ENCODE assay signal across 22 cellular contexts in genomic region chr19:41906916-41907680, GRCh38. TPM values are rescaled to one million over a fixed set of nuclear protein-coding genes. Genes with fewer than 3 reads are reported as not detected.
DNase-seq lines count a peak whose midpoint lies in the region; ATAC-seq, FAIRE-seq and TF ChIP-seq lines count a peak whose summit lies in the region.
"Had no signal": no experiment of that assay in that cellular context is flagged by ENCODE, and none has a peak within 500 bp of the region (broad histone marks: within the 10 kb centered on the region; RNA-seq: fewer than 3 reads in every experiment).

No MANE protein-coding gene starts in this region.

- no peak for ATAC-seq in activated naive CD4-positive, alpha-beta T cell treated with anti-CD3 and anti-CD28 coated beads, Interleukin-2, amount 50 U/mL, for 72 hours
- ATAC-seq in K562, result no peak
- ATAC-seq in GM18873 (IDR thresholded peaks at IDR 0.05; ENCODE audit: low FRiP score, unreplicated experiment), result no peak
- ATAC-seq in HG03342 (IDR thresholded peaks at IDR 0.05; ENCODE audit: unreplicated experiment), result no peak
- ATAC-seq: body of pancreas had no signal

- H3K27ac ChIP-seq in PC-9 (no peak overlapping the region), K562 (ENCODE audit: extremely low read depth, low read depth, low read length) (no peak overlapping the region)
- H3K27ac ChIP-seq: body of pancreas, KMS-11, sigmoid colon, thoracic aorta had no signal

- no peak for TF ChIP-seq EP300 in K562 (IDR thresholded peaks at IDR 0.05; ENCODE audit: low read length)

- 71% methylated on average over 15 of the region's 21 CpGs for WGBS in K562 (ENCODE audit: insufficient coverage, low coverage, missing lambda C conversion rate)

- H3K4me1 Mint-ChIP-seq in progenitor cell of endocrine pancreas (ENCODE audit: low read depth), result peaks cover 23% of the 10 kb centered on the region

- H3K4me3 Mint-ChIP-seq in progenitor cell of endocrine pancreas (ENCODE audit: low read depth), result no peak overlapping the region
- H3K4me3 Mint-ChIP-seq: activated naive CD4-positive, alpha-beta T cell treated with anti-CD3 and anti-CD28 coated beads, Interleukin-2, amount 50 U/mL, for 24 hours; CD14-positive monocyte had no signal

- H3K9me3 ChIP-seq in PC-9 (ENCODE audit: insufficient read depth, low read depth) (no peaks in the 10 kb centered on the region), K562 (replicated peaks; ENCODE audit: control insufficient read depth, insufficient read depth, low read depth, low read length) (no peaks in the 10 kb centered on the region)
- H3K9me3 ChIP-seq: body of pancreas, sigmoid colon, thoracic aorta had no signal

- no peak for TF ChIP-seq RAD21 in K562 (CRISPR knock-in tag; conservative IDR thresholded peaks at IDR 0.05 in 1 of 2, IDR thresholded peaks at IDR 0.05 in 1 of 2)

- H4K20me1 ChIP-seq in PC-9 (ENCODE audit: insufficient read depth), result peaks cover 37% of the 10 kb centered on the region
- peaks cover 17% of the 10 kb centered on the region; the same call in 1 of the 2 replicates for H4K20me1 ChIP-seq in K562 (replicated peaks; ENCODE audit: control insufficient read depth, insufficient read depth, low read length)

- 0 out of 4 replicates have a peak overlapping the region, but pooled peaks of 1 of the 2 experiments have one; percentile 35 for H3K9ac ChIP-seq in K562 (ENCODE audit: insufficient read depth in 1 of 2, low read depth in 2 of 2, low read length in 2 of 2)
- H3K9ac ChIP-seq: KMS-11, parathyroid adenoma had no signal

- CTCF ChIA-PET in PC-9 (lab: Charles Lee), result no interaction called here
- CTCF ChIA-PET in K562 (lab: Yijun Ruan, JAX; ENCODE audit: low intra/inter-chr PET ratio), result no interaction called here

- peak overlapping the region; percentile 61 to 82 for H3K27ac Mint-ChIP-seq in activated naive CD4-positive, alpha-beta T cell treated with anti-CD3 and anti-CD28 coated beads, Interleukin-2, amount 50 U/mL, for 72 hours
- peak overlapping the region; percentile 78 for H3K27ac Mint-ChIP-seq in progenitor cell of endocrine pancreas
- H3K27ac Mint-ChIP-seq: activated naive CD4-positive, alpha-beta T cell treated with anti-CD3 and anti-CD28 coated beads, Interleukin-2, amount 50 U/mL, for 24 hours had no signal

- no peak for TF ChIP-seq POLR2A in K562 (conservative IDR thresholded peaks at IDR 0.05)

- H3K9me3 Mint-ChIP-seq in activated naive CD4-positive, alpha-beta T cell treated with anti-CD3 and anti-CD28 coated beads, Interleukin-2, amount 50 U/mL, for 72 hours, result no peaks in the 10 kb centered on the region
- no peaks in the 10 kb centered on the region for H3K9me3 Mint-ChIP-seq in progenitor cell of endocrine pancreas (ENCODE audit: low read depth)
- H3K9me3 Mint-ChIP-seq: activated naive CD4-positive, alpha-beta T cell treated with anti-CD3 and anti-CD28 coated beads, Interleukin-2, amount 50 U/mL, for 24 hours had no signal

- H3K27me3 Mint-ChIP-seq in progenitor cell of endocrine pancreas, result peaks cover 26% of the 10 kb centered on the region
- H3K27me3 Mint-ChIP-seq: activated naive CD4-positive, alpha-beta T cell treated with anti-CD3 and anti-CD28 coated beads, Interleukin-2, amount 50 U/mL, for 24 hours had no signal

- peaks cover 21% of the 10 kb centered on the region; the same call in 1 of the 2 replicates for H3F3A ChIP-seq in PC-9 (ENCODE audit: insufficient read depth, low read depth)

- H3K36me3 Mint-ChIP-seq in activated naive CD4-positive, alpha-beta T cell treated with anti-CD3 and anti-CD28 coated beads, Interleukin-2, amount 50 U/mL, for 72 hours, result peaks cover 4 to 20% of the 10 kb centered on the region in 2 donors
- H3K36me3 Mint-ChIP-seq in progenitor cell of endocrine pancreas (ENCODE audit: insufficient read depth), result peaks cover 28% of the 10 kb centered on the region

- no peaks in the 10 kb centered on the region for H3K79me2 ChIP-seq in PC-9 (ENCODE audit: low read depth)
- no peaks in the 10 kb centered on the region for H3K79me2 ChIP-seq in K562 (ENCODE audit: control insufficient read depth, insufficient read depth, low read length)

- in situ Hi-C loops in K562 (cut with MboI), result no loop called here

- H3K36me3 ChIP-seq in PC-9 (ENCODE audit: low read depth) (no peaks in the 10 kb centered on the region), K562 (ENCODE audit: control insufficient read depth, insufficient read depth, low read length) (peaks cover 49% of the 10 kb centered on the region; the same call in 2 of the 3 replicates)

- H2AFZ ChIP-seq in PC-9 (no peak overlapping the region), K562 (ENCODE audit: low read depth, low read length) (no peak overlapping the region)
- H2AFZ ChIP-seq: parathyroid adenoma had no signal

- H3K9me1 ChIP-seq in K562 (ENCODE audit: control insufficient read depth, insufficient read depth, low read length), result peaks cover 4% of the 10 kb centered on the region

- no peak for DNase-seq in activated naive CD4-positive, alpha-beta T cell treated with anti-CD3 and anti-CD28 coated beads, Interleukin-2, amount 50 U/mL, for 72 hours (ENCODE audit: low spot score in 2 of 2)
- DNase-seq in activated naive CD4-positive, alpha-beta T cell (lab: John Stamatoyannopoulos, UW), result no peak
- no peak for DNase-seq in PC-9
- DNase-seq in K562 (ENCODE audit: extremely low read depth in 1 of 4, low spot score in 3 of 4), result no peak
- DNase-seq in progenitor cell of endocrine pancreas (ENCODE audit: low spot score, unreplicated experiment), result no peak
- DNase-seq in NCI-H1930 (lab: John Stamatoyannopoulos, UW), result no peak
- DNase-seq: body of pancreas; DMS53; effector memory CD4-positive, alpha-beta T cell; MV-4-11; NCI-H187; NCI-H345; sigmoid colon had no signal

- FAIRE-seq in K562 (lab: Jason Lieb, UNC), result no peak
- FAIRE-seq: H1, TTC549 had no signal

- BruUV-seq in PC-9 (replicated peaks; lab: Mats Ljungman, UMichigan) (TSS peak; percentile 7), K562 (replicated peaks; lab: Mats Ljungman, UMichigan) (no TSS peak)

- peaks cover 19% of the 10 kb centered on the region for H3K4me1 ChIP-seq in PC-9 (replicated peaks; ENCODE audit: insufficient read depth)
- H3K4me1 ChIP-seq in K562 (replicated peaks in 1 of 2; ENCODE audit: control insufficient read depth in 2 of 2, insufficient read depth in 2 of 2, low read length in 2 of 2), result peaks cover 0 to 22% of the 10 kb centered on the region in 2 experiments; a peak in 2 of 5 replicates
- H3K4me1 ChIP-seq: sigmoid colon had no signal

- TF ChIP-seq CTCF in PC-9 (conservative IDR thresholded peaks at IDR 0.05) (no peak), K562 (IDR thresholded peaks at IDR 0.05 in 2 of 3, conservative IDR thresholded peaks at IDR 0.05 in 1 of 3; ENCODE audit: insufficient read depth in 2 of 3, low read depth in 1 of 3, low read length in 3 of 3) (no peak), progenitor cell of endocrine pancreas (IDR thresholded peaks at IDR 0.05; ENCODE audit: unreplicated experiment) (no peak)

- H3K4me2 ChIP-seq in PC-9 (no peak overlapping the region), K562 (ENCODE audit: insufficient read depth, low read length) (no peak overlapping the region)
- H3K4me2 ChIP-seq: KMS-11 had no signal

- H3K4me3 ChIP-seq in PC-9 (no peak overlapping the region), K562 (no peak overlapping the region)
- H3K4me3 ChIP-seq: body of pancreas, sigmoid colon, thoracic aorta had no signal

- no peaks in the 10 kb centered on the region for H3K9me2 ChIP-seq in PC-9 (ENCODE audit: insufficient read depth)

- POLR2A ChIA-PET in PC-9 (lab: Charles Lee; ENCODE audit: unreplicated experiment) (no interaction called here), K562 (lab: Yijun Ruan, JAX) (interaction anchor here (2.6 kb wide), 1 partner anchor 21 kb away, joined by 9 read pairs; no protein-coding TSS in a partner anchor)

- H3K27me3 ChIP-seq in PC-9 (ENCODE audit: insufficient read depth, low read depth) (peaks cover 8% of the 10 kb centered on the region), K562 (ENCODE audit: control insufficient read depth in 2 of 2, insufficient read depth in 2 of 2, low read length in 2 of 2) (peaks cover 6 to 20% of the 10 kb centered on the region in 2 experiments)
- H3K27me3 ChIP-seq: body of pancreas had no signal

- intact Hi-C loops in PC-9 (cut with micrococcal nuclease; ENCODE audit: unreplicated experiment), result no loop called here
- intact Hi-C loops in K562 (cut with micrococcal nuclease), result no loop called here

RNA-seq across cellular contexts. Expression of gene ERFL, which starts 21.2 kb away (rescaled TPM):
- 1 to 10 TPM; 1.7 to 2.9 TPM for total RNA-seq in activated naive CD4-positive, alpha-beta T cell treated with anti-CD3 and anti-CD28 coated beads, Interleukin-2, amount 50 U/mL, for 72 hours
- total RNA-seq in PC-9 (2021), result 0.65 and 0.98 TPM in 2 replicates
- 0.63 and 1.7 TPM in 2 replicates for total RNA-seq in K562 (2011; cell fraction: chromatin; rRNA removed; ENCODE audit: low replicate concordance)
- total RNA-seq in K562 (2011; cell fraction: nucleolus; rRNA removed), result 0.79 and 1.3 TPM in 2 replicates
- 0.73 and 1.1 TPM in 2 replicates for total RNA-seq in K562 (2011; cell fraction: nucleoplasm; rRNA removed)
- total RNA-seq in K562 (2014; rRNA removed), result 0.16 and 0.32 TPM in 2 replicates
- total RNA-seq in K562 (2014; rRNA removed; fragmentation: Illumina TruSeq; extraction: Trizol), result 0.10 TPM in 1 of 2 replicates, not detected in the other
- total RNA-seq in K562 (2015; rRNA removed; fragmentation: Illumina TruSeq; extraction: Trizol), result 0.11 TPM in 1 of 2 replicates, not detected in the other
- total RNA-seq in K562 (2021), result 0.67 and 0.75 TPM in 2 replicates
- polyA plus RNA-seq in K562 (2011; rRNA removed), result 0.07 and 0.32 TPM in 2 replicates
- 0.22 and 0.25 TPM in 2 replicates for polyA plus RNA-seq in K562 (2011; cell fraction: cytosol; rRNA removed)
- 2.9 and 3.3 TPM in 2 replicates for polyA plus RNA-seq in K562 (2011; cell fraction: nucleus; rRNA removed)
- 0.76 and 0.94 TPM in 2 replicates for polyA plus RNA-seq in K562 (2012)
- polyA plus RNA-seq in K562 (2014; fragmentation: Illumina TruSeq; extraction: Trizol), result 0.31 and 0.50 TPM in 2 replicates
- not detected for polyA plus RNA-seq in K562 (2014; fragmentation: Nextera tagmentation; extraction: Ambion mirVana)
- 0.31 and 0.33 TPM in 2 replicates for polyA plus RNA-seq in K562 (2014; rRNA removed)
- polyA minus RNA-seq in K562 (2011; rRNA and poly(A)+ RNA removed), result not detected in 2 replicates
- not detected in 2 replicates for polyA minus RNA-seq in K562 (2011; cell fraction: cytosol; rRNA and poly(A)+ RNA removed)
- polyA minus RNA-seq in K562 (2011; cell fraction: nucleus; rRNA and poly(A)+ RNA removed), result 0.40 and 0.67 TPM in 2 replicates
- 0.84 and 1.2 TPM in 2 replicates for total RNA-seq in progenitor cell of endocrine pancreas
- total RNA-seq: body of pancreas, H1, sigmoid colon had no signal
- polyA plus RNA-seq: CD14-positive monocyte had no signal

RNA-seq across cellular contexts. Expression of gene ARHGEF1, which starts 24.1 kb away (rescaled TPM):
- total RNA-seq in activated naive CD4-positive, alpha-beta T cell treated with anti-CD3 and anti-CD28 coated beads, Interleukin-2, amount 50 U/mL, for 72 hours, result 100 to 1,000 TPM; 361 to 383 TPM
- total RNA-seq in PC-9 (2021) (101 and 109 TPM in 2 replicates), K562 (2014; rRNA removed) (56.7 and 79.1 TPM in 2 replicates), K562 (2014; rRNA removed; fragmentation: Illumina TruSeq; extraction: Trizol) (8.3 and 11.2 TPM in 2 replicates), K562 (2015; rRNA removed; fragmentation: Illumina TruSeq; extraction: Trizol) (27.1 and 27.5 TPM in 2 replicates), K562 (2021) (126 and 149 TPM in 2 replicates), progenitor cell of endocrine pancreas (109 and 112 TPM in 2 replicates)
- 190 and 355 TPM in 2 replicates for total RNA-seq in K562 (2011; cell fraction: chromatin; rRNA removed; ENCODE audit: low replicate concordance)
- 134 and 150 TPM in 2 replicates for total RNA-seq in K562 (2011; cell fraction: nucleolus; rRNA removed)
- 174 and 273 TPM in 2 replicates for total RNA-seq in K562 (2011; cell fraction: nucleoplasm; rRNA removed)
- polyA plus RNA-seq in K562 (2011; rRNA removed) (29.8 and 50.5 TPM in 2 replicates), K562 (2014; fragmentation: Illumina TruSeq; extraction: Trizol) (39.8 and 71.1 TPM in 2 replicates), K562 (2014; fragmentation: Nextera tagmentation; extraction: Ambion mirVana) (1 to 10 TPM; 1.9 to 4.4 TPM), K562 (2014; rRNA removed) (86.0 and 112 TPM in 2 replicates)
- 56.0 and 95.1 TPM in 2 replicates for polyA plus RNA-seq in K562 (2011; cell fraction: cytosol; rRNA removed)
- 165 and 197 TPM in 2 replicates for polyA plus RNA-seq in K562 (2011; cell fraction: nucleus; rRNA removed)
- 74.3 and 126 TPM in 2 replicates for polyA plus RNA-seq in K562 (2012)
- polyA minus RNA-seq in K562 (2011; rRNA and poly(A)+ RNA removed), result 15.0 and 21.2 TPM in 2 replicates
- 48.5 and 52.9 TPM in 2 replicates for polyA minus RNA-seq in K562 (2011; cell fraction: cytosol; rRNA and poly(A)+ RNA removed)
- 38.0 and 42.7 TPM in 2 replicates for polyA minus RNA-seq in K562 (2011; cell fraction: nucleus; rRNA and poly(A)+ RNA removed)

RNA-seq across cellular contexts. Expression of gene CD79A, which starts 30.0 kb away (rescaled TPM):
- total RNA-seq in activated naive CD4-positive, alpha-beta T cell treated with anti-CD3 and anti-CD28 coated beads, Interleukin-2, amount 50 U/mL, for 72 hours, result 1 to 10 TPM; 3.3 to 7.0 TPM
- 0.33 and 0.59 TPM in 2 replicates for total RNA-seq in PC-9 (2021)
- total RNA-seq in K562 (2011; cell fraction: chromatin; rRNA removed; ENCODE audit: low replicate concordance), result 0.23 TPM in 1 of 2 replicates, not detected in the other
- 0.33 and 0.53 TPM in 2 replicates for total RNA-seq in K562 (2011; cell fraction: nucleolus; rRNA removed)
- total RNA-seq in K562 (2011; cell fraction: nucleoplasm; rRNA removed), result not detected in 2 replicates
- total RNA-seq in K562 (2014; rRNA removed), result not detected in 2 replicates
- not detected in 2 replicates for total RNA-seq in K562 (2014; rRNA removed; fragmentation: Illumina TruSeq; extraction: Trizol)
- total RNA-seq in K562 (2015; rRNA removed; fragmentation: Illumina TruSeq; extraction: Trizol), result 0.11 and 0.19 TPM in 2 replicates
- total RNA-seq in K562 (2021), result 0.38 and 0.42 TPM in 2 replicates
- 0.10 and 0.37 TPM in 2 replicates for polyA plus RNA-seq in K562 (2011; rRNA removed)
- polyA plus RNA-seq in K562 (2011; cell fraction: cytosol; rRNA removed), result 0.42 and 0.46 TPM in 2 replicates
- polyA plus RNA-seq in K562 (2011; cell fraction: nucleus; rRNA removed), result 0.17 and 0.28 TPM in 2 replicates
- polyA plus RNA-seq in K562 (2012), result 0.21 and 0.30 TPM in 2 replicates
- polyA plus RNA-seq in K562 (2014; fragmentation: Illumina TruSeq; extraction: Trizol), result 0.22 TPM in 1 of 2 replicates, not detected in the other
- polyA plus RNA-seq in K562 (2014; fragmentation: Nextera tagmentation; extraction: Ambion mirVana), result under 1 TPM in 1 of 2 experiments, not detected in 1; 0.04 TPM
- polyA plus RNA-seq in K562 (2014; rRNA removed), result 0.72 TPM in 1 of 2 replicates, not detected in the other
- polyA minus RNA-seq in K562 (2011; rRNA and poly(A)+ RNA removed), result not detected in 2 replicates
- not detected in 2 replicates for polyA minus RNA-seq in K562 (2011; cell fraction: cytosol; rRNA and poly(A)+ RNA removed)
- not detected in 2 replicates for polyA minus RNA-seq in K562 (2011; cell fraction: nucleus; rRNA and poly(A)+ RNA removed)
- 0.36 and 0.78 TPM in 2 replicates for total RNA-seq in progenitor cell of endocrine pancreas
- total RNA-seq: body of pancreas, sigmoid colon, thoracic aorta had no signal

RNA-seq across cellular contexts. Expression of gene RPS19, which starts 47.0 kb away (rescaled TPM):
- total RNA-seq in activated naive CD4-positive, alpha-beta T cell treated with anti-CD3 and anti-CD28 coated beads, Interleukin-2, amount 50 U/mL, for 72 hours, result 1,000 to 10,000 TPM; 3,521 to 4,779 TPM
- 2,593 and 3,356 TPM in 2 replicates for total RNA-seq in PC-9 (2021)
- 206 and 366 TPM in 2 replicates for total RNA-seq in K562 (2011; cell fraction: chromatin; rRNA removed; ENCODE audit: low replicate concordance)
- 541 and 557 TPM in 2 replicates for total RNA-seq in K562 (2011; cell fraction: nucleolus; rRNA removed)
- 534 and 889 TPM in 2 replicates for total RNA-seq in K562 (2011; cell fraction: nucleoplasm; rRNA removed)
- total RNA-seq in K562 (2014; rRNA removed), result 2,281 and 2,654 TPM in 2 replicates
- 2,194 and 2,528 TPM in 2 replicates for total RNA-seq in K562 (2014; rRNA removed; fragmentation: Illumina TruSeq; extraction: Trizol)
- 2,976 and 3,114 TPM in 2 replicates for total RNA-seq in K562 (2015; rRNA removed; fragmentation: Illumina TruSeq; extraction: Trizol)
- 3,020 and 3,167 TPM in 2 replicates for total RNA-seq in K562 (2021)
- 1,964 and 2,381 TPM in 2 replicates for polyA plus RNA-seq in K562 (2011; rRNA removed)
- 4,557 and 6,735 TPM in 2 replicates for polyA plus RNA-seq in K562 (2011; cell fraction: cytosol; rRNA removed)
- 550 and 673 TPM in 2 replicates for polyA plus RNA-seq in K562 (2011; cell fraction: nucleus; rRNA removed)
- 3,411 and 3,853 TPM in 2 replicates for polyA plus RNA-seq in K562 (2012)
- polyA plus RNA-seq in K562 (2014; fragmentation: Illumina TruSeq; extraction: Trizol), result 2,057 and 2,080 TPM in 2 replicates
- polyA plus RNA-seq in K562 (2014; fragmentation: Nextera tagmentation; extraction: Ambion mirVana), result 1,000 to 10,000 TPM; 3,130 to 3,408 TPM
- polyA plus RNA-seq in K562 (2014; rRNA removed), result 1,986 and 2,747 TPM in 2 replicates
- 324 and 393 TPM in 2 replicates for polyA minus RNA-seq in K562 (2011; rRNA and poly(A)+ RNA removed)
- polyA minus RNA-seq in K562 (2011; cell fraction: cytosol; rRNA and poly(A)+ RNA removed), result 1,276 and 1,752 TPM in 2 replicates
- polyA minus RNA-seq in K562 (2011; cell fraction: nucleus; rRNA and poly(A)+ RNA removed), result 176 and 348 TPM in 2 replicates
- 2,232 and 2,439 TPM in 2 replicates for total RNA-seq in progenitor cell of endocrine pancreas

RNA-seq across cellular contexts. Expression of gene RABAC1, which starts 52.0 kb away (rescaled TPM):
- 10 to 100 TPM; 39.8 to 46.0 TPM for total RNA-seq in activated naive CD4-positive, alpha-beta T cell treated with anti-CD3 and anti-CD28 coated beads, Interleukin-2, amount 50 U/mL, for 72 hours
- total RNA-seq in PC-9 (2021) (110 and 188 TPM in 2 replicates), K562 (2014; rRNA removed) (24.5 and 32.7 TPM in 2 replicates), K562 (2014; rRNA removed; fragmentation: Illumina TruSeq; extraction: Trizol) (2.5 and 4.6 TPM in 2 replicates), K562 (2015; rRNA removed; fragmentation: Illumina TruSeq; extraction: Trizol) (7.1 and 7.2 TPM in 2 replicates), K562 (2021) (23.2 and 24.0 TPM in 2 replicates), progenitor cell of endocrine pancreas (86.6 and 87.7 TPM in 2 replicates)
- 19.9 and 51.2 TPM in 2 replicates for total RNA-seq in K562 (2011; cell fraction: chromatin; rRNA removed; ENCODE audit: low replicate concordance)
- 69.7 and 71.9 TPM in 2 replicates for total RNA-seq in K562 (2011; cell fraction: nucleolus; rRNA removed)
- total RNA-seq in K562 (2011; cell fraction: nucleoplasm; rRNA removed), result 51.7 and 54.7 TPM in 2 replicates
- polyA plus RNA-seq in K562 (2011; rRNA removed) (17.7 and 36.3 TPM in 2 replicates), K562 (2014; fragmentation: Illumina TruSeq; extraction: Trizol) (2.4 and 7.8 TPM in 2 replicates), K562 (2014; fragmentation: Nextera tagmentation; extraction: Ambion mirVana) (1 to 10 TPM; 5.2 to 9.3 TPM), K562 (2014; rRNA removed) (28.1 and 44.0 TPM in 2 replicates)
- 84.6 and 116 TPM in 2 replicates for polyA plus RNA-seq in K562 (2011; cell fraction: cytosol; rRNA removed)
- polyA plus RNA-seq in K562 (2011; cell fraction: nucleus; rRNA removed), result 38.9 and 57.8 TPM in 2 replicates
- 22.9 and 60.5 TPM in 2 replicates for polyA plus RNA-seq in K562 (2012)
- 8.2 and 10.6 TPM in 2 replicates for polyA minus RNA-seq in K562 (2011; rRNA and poly(A)+ RNA removed)
- polyA minus RNA-seq in K562 (2011; cell fraction: cytosol; rRNA and poly(A)+ RNA removed), result 7.3 and 10.4 TPM in 2 replicates
- 12.3 and 23.0 TPM in 2 replicates for polyA minus RNA-seq in K562 (2011; cell fraction: nucleus; rRNA and poly(A)+ RNA removed)
